Comparison of ENCODE assay signal across 30 cellular contexts in genomic region chrX:37716502-37717068, GRCh38. TPM values are rescaled to one million over a fixed set of nuclear protein-coding genes. Genes with fewer than 3 reads are reported as not detected.
"Had no signal": no experiment of that assay in that cellular context is flagged by ENCODE, and none has a peak within 500 bp of the region (broad histone marks: within the 10 kb centered on the region; RNA-seq: fewer than 3 reads in every experiment).

No MANE protein-coding gene starts in this region.

- H3K36me3 Mint-ChIP-seq: activated naive CD8-positive, alpha-beta T cell treated with anti-CD3 and anti-CD28 coated beads for 36 hours had no signal

- H3K27ac Mint-ChIP-seq: activated CD4-positive, alpha-beta memory T cell treated with anti-CD3 and anti-CD28 coated beads, Interleukin-2, amount 10 ng/mL, durations not matched to agents 7 days and 5 days; activated CD4-positive, alpha-beta T cell treated with anti-CD3 and anti-CD28 coated beads for 36 hours; activated CD4-positive, alpha-beta T cell treated with anti-CD3 and anti-CD28 coated beads, Interleukin-2, amount 10 ng/mL, durations not matched to agents 24 days and 14 days; activated naive CD4-positive, alpha-beta T cell treated with anti-CD3 and anti-CD28 coated beads for 36 hours; activated naive CD4-positive, alpha-beta T cell treated with anti-CD3 and anti-CD28 coated beads, Interleukin-2, amount 50 U/mL, for 24 hours; activated naive CD8-positive, alpha-beta T cell treated with anti-CD3 and anti-CD28 coated beads for 36 hours; activated naive CD8-positive, alpha-beta T cell treated with anti-CD3 and anti-CD28 coated beads, Interleukin-2, amount 50 U/mL, for 24 hours; activated T-helper 17 cell treated with anti-CD3 and anti-CD28 coated beads, Interleukin-2, amount 50 U/mL, for 72 hours; effector memory CD8-positive, alpha-beta T cell; T-helper 17 cell; T-helper 2 cell treated with Interferon-gamma antibody and Interleukin-4, amounts not matched to agents 5 μg/mL and 100 μg/mL, for 36 hours had no signal

- H3K9me3 Mint-ChIP-seq: activated CD4-positive, alpha-beta T cell treated with anti-CD3 and anti-CD28 coated beads, Interleukin-2, amount 10 ng/mL, durations not matched to agents 24 days and 14 days had no signal

- H3K4me1 Mint-ChIP-seq: activated CD4-positive, alpha-beta memory T cell treated with anti-CD3 and anti-CD28 coated beads, Interleukin-2, amount 10 ng/mL, durations not matched to agents 7 days and 5 days; activated CD4-positive, alpha-beta T cell treated with anti-CD3 and anti-CD28 coated beads, Interleukin-2, amount 10 ng/mL, durations not matched to agents 24 days and 14 days; activated naive CD4-positive, alpha-beta T cell treated with anti-CD3 and anti-CD28 coated beads, Interleukin-2, amount 50 U/mL, for 24 hours; activated T-helper 17 cell treated with anti-CD3 and anti-CD28 coated beads, Interleukin-2, amount 50 U/mL, for 72 hours; T-helper 17 cell had no signal

- DNase-seq: activated CD4-positive, alpha-beta memory T cell treated with anti-CD3 and anti-CD28 coated beads, Interleukin-2, amount 10 ng/mL, durations not matched to agents 7 days and 5 days; activated CD4-positive, alpha-beta T cell treated with anti-CD3 and anti-CD28 coated beads for 36 hours; activated CD4-positive, alpha-beta T cell treated with anti-CD3 and anti-CD28 coated beads, Interleukin-2, amount 10 ng/mL, durations not matched to agents 24 days and 14 days; activated CD4-positive, CD25-positive, alpha-beta regulatory T cell; activated CD4-positive, CD25-positive, alpha-beta regulatory T cell treated with anti-CD3 and anti-CD28 coated beads, Interleukin-2, amount 50 U/mL, for 72 hours; activated effector memory CD4-positive, alpha-beta T cell treated with anti-CD3 and anti-CD28 coated beads, Interleukin-2, amount 50 U/mL, for 16 hours; activated naive CD4-positive, alpha-beta T cell treated with anti-CD3 and anti-CD28 coated beads for 36 hours; activated naive CD8-positive, alpha-beta T cell treated with anti-CD3 and anti-CD28 coated beads for 36 hours; activated naive CD8-positive, alpha-beta T cell treated with anti-CD3 and anti-CD28 coated beads, Interleukin-2, amount 50 U/mL, for 24 hours; activated T-cell treated with anti-CD3 and anti-CD28 coated beads, Interleukin-2, amount 50 U/mL, for 4 hours; adrenal gland; amygdala; aorta; body of pancreas; caudate nucleus; cortex of kidney; dermis blood vessel endothelial cell; effector CD4-positive, alpha-beta T cell; effector memory CD8-positive, alpha-beta T cell; esophagus squamous epithelium; foreskin melanocyte; heart right ventricle; T-helper 1 cell; T-helper 17 cell; T1000 had no signal

- H3K4me3 Mint-ChIP-seq: activated CD4-positive, alpha-beta memory T cell treated with anti-CD3 and anti-CD28 coated beads, Interleukin-2, amount 10 ng/mL, durations not matched to agents 7 days and 5 days; activated CD4-positive, alpha-beta T cell treated with anti-CD3 and anti-CD28 coated beads for 36 hours; activated CD4-positive, alpha-beta T cell treated with anti-CD3 and anti-CD28 coated beads, Interleukin-2, amount 10 ng/mL, durations not matched to agents 24 days and 14 days; activated naive CD4-positive, alpha-beta T cell treated with anti-CD3 and anti-CD28 coated beads for 36 hours; activated naive CD4-positive, alpha-beta T cell treated with anti-CD3 and anti-CD28 coated beads, Interleukin-2, amount 50 U/mL, for 24 hours; activated naive CD8-positive, alpha-beta T cell treated with anti-CD3 and anti-CD28 coated beads for 36 hours; activated naive CD8-positive, alpha-beta T cell treated with anti-CD3 and anti-CD28 coated beads, Interleukin-2, amount 50 U/mL, for 24 hours; activated T-cell treated with anti-CD3 and anti-CD28 coated beads, Interleukin-2, amount 50 U/mL, for 4 hours; activated T-helper 17 cell treated with anti-CD3 and anti-CD28 coated beads, Interleukin-2, amount 50 U/mL, for 72 hours; effector memory CD8-positive, alpha-beta T cell; T-helper 17 cell; T-helper 2 cell treated with Interferon-gamma antibody and Interleukin-4, amounts not matched to agents 5 μg/mL and 100 μg/mL, for 36 hours had no signal

- ATAC-seq: activated CD4-positive, alpha-beta T cell treated with anti-CD3 and anti-CD28 coated beads for 36 hours; activated naive CD8-positive, alpha-beta T cell treated with anti-CD3 and anti-CD28 coated beads, Interleukin-2, amount 50 U/mL, for 24 hours; activated T-cell treated with anti-CD3 and anti-CD28 coated beads, Interleukin-2, amount 50 U/mL, for 4 hours; activated T-helper 17 cell treated with anti-CD3 and anti-CD28 coated beads, Interleukin-2, amount 50 U/mL, for 72 hours; body of pancreas; effector memory CD8-positive, alpha-beta T cell; gastroesophageal sphincter; heart right ventricle; T-helper 17 cell had no signal

- H3K27me3 Mint-ChIP-seq: activated CD4-positive, alpha-beta memory T cell treated with anti-CD3 and anti-CD28 coated beads, Interleukin-2, amount 10 ng/mL, durations not matched to agents 7 days and 5 days; activated CD4-positive, alpha-beta T cell treated with anti-CD3 and anti-CD28 coated beads for 36 hours; activated naive CD4-positive, alpha-beta T cell treated with anti-CD3 and anti-CD28 coated beads, Interleukin-2, amount 50 U/mL, for 24 hours; activated naive CD8-positive, alpha-beta T cell treated with anti-CD3 and anti-CD28 coated beads for 36 hours; activated T-helper 17 cell treated with anti-CD3 and anti-CD28 coated beads, Interleukin-2, amount 50 U/mL, for 72 hours; effector memory CD8-positive, alpha-beta T cell; T-helper 17 cell had no signal

RNA-seq across cellular contexts. Expression of gene XK, which starts 31.0 kb away (rescaled TPM):
- total RNA-seq: activated CD4-positive, alpha-beta memory T cell treated with anti-CD3 and anti-CD28 coated beads, Interleukin-2, amount 10 ng/mL, durations not matched to agents 7 days and 5 days; activated naive CD4-positive, alpha-beta T cell treated with anti-CD3 and anti-CD28 coated beads for 36 hours; activated T-helper 17 cell treated with anti-CD3 and anti-CD28 coated beads, Interleukin-2, amount 50 U/mL, for 72 hours; dermis blood vessel endothelial cell; glomerular endothelial cell had no signal
